24 cellular contexts compared by ENCODE assay signal in genomic region chr15:35616436-35617271, GRCh38.
"Had no signal": no experiment of that assay in that cellular context is flagged by ENCODE, and none has a peak within 500 bp of the region (broad histone marks: within the 10 kb centered on the region; RNA-seq: fewer than 3 reads in every experiment).

No MANE protein-coding gene starts in this region.

- H3K27me3 ChIP-seq: adrenal gland, ascending aorta, brain microvascular endothelial cell, esophagus squamous epithelium, left lung, vagina had no signal

- H3K4me1 Mint-ChIP-seq: activated T-helper 17 cell treated with anti-CD3 and anti-CD28 coated beads, Interleukin-2, amount 50 U/mL, for 72 hours; natural killer cell; WTC11 had no signal

- H3K36me3 ChIP-seq: adrenal gland, ascending aorta, brain microvascular endothelial cell, esophagus squamous epithelium, left lung, thoracic aorta, vagina had no signal

- H3K36me3 Mint-ChIP-seq: type B pancreatic cell, WTC11 had no signal

- H3K27ac ChIP-seq: adrenal gland, ascending aorta, brain microvascular endothelial cell, coronary artery, esophagus squamous epithelium, left lung, parathyroid adenoma, thoracic aorta, vagina had no signal

- H3K27ac Mint-ChIP-seq: activated naive CD4-positive, alpha-beta T cell treated with anti-CD3 and anti-CD28 coated beads, Interleukin-2, amount 50 U/mL, for 72 hours; activated T-cell treated with anti-CD3 and anti-CD28 coated beads, Interleukin-2, amount 50 U/mL, for 24 hours; activated T-helper 17 cell treated with anti-CD3 and anti-CD28 coated beads, Interleukin-2, amount 50 U/mL, for 72 hours; natural killer cell; type B pancreatic cell; WTC11 had no signal

- H2AFZ ChIP-seq: parathyroid adenoma had no signal

- H3K9ac ChIP-seq: parathyroid adenoma had no signal

- DNase-seq: activated T-cell treated with anti-CD3 and anti-CD28 coated beads, Interleukin-2, amount 50 U/mL, for 24 hours; adrenal gland; brain microvascular endothelial cell; central memory CD4-positive, alpha-beta T cell; esophagus squamous epithelium; hippocampal formation; kidney glomerular epithelial cell; left lung; midbrain; natural killer cell; right cardiac atrium; stimulated activated CD4-positive, alpha-beta T cell treated with anti-CD3 and anti-CD28 coated beads, Interleukin-4, amount 100 ng/mL, for 24 hours; stimulated activated naive CD4-positive, alpha-beta T cell treated with Interleukin-2 at 50 U/mL for 16 hours; T-helper 9 cell had no signal

- H3K79me2 ChIP-seq: parathyroid adenoma had no signal

- ATAC-seq: activated T-helper 17 cell treated with anti-CD3 and anti-CD28 coated beads, Interleukin-2, amount 50 U/mL, for 72 hours; left lung; natural killer cell; right cardiac atrium; WTC11 had no signal

- H3K9me3 ChIP-seq: adrenal gland, ascending aorta, esophagus squamous epithelium, left lung, thoracic aorta, vagina had no signal

- H3K27me3 Mint-ChIP-seq: type B pancreatic cell had no signal

- H3K4me3 ChIP-seq: adrenal gland, ascending aorta, coronary artery, esophagus squamous epithelium, left lung, lung, thoracic aorta, vagina had no signal

- H3K4me3 Mint-ChIP-seq: activated T-cell treated with anti-CD3 and anti-CD28 coated beads, Interleukin-2, amount 50 U/mL, for 24 hours; activated T-helper 17 cell treated with anti-CD3 and anti-CD28 coated beads, Interleukin-2, amount 50 U/mL, for 72 hours; natural killer cell; type B pancreatic cell; WTC11 had no signal

- H3K9me3 Mint-ChIP-seq: WTC11 had no signal

- H3K4me1 ChIP-seq: ascending aorta, parathyroid adenoma, vagina had no signal
